8 cellular contexts compared by ENCODE assay signal in the genomic region with DNA sequence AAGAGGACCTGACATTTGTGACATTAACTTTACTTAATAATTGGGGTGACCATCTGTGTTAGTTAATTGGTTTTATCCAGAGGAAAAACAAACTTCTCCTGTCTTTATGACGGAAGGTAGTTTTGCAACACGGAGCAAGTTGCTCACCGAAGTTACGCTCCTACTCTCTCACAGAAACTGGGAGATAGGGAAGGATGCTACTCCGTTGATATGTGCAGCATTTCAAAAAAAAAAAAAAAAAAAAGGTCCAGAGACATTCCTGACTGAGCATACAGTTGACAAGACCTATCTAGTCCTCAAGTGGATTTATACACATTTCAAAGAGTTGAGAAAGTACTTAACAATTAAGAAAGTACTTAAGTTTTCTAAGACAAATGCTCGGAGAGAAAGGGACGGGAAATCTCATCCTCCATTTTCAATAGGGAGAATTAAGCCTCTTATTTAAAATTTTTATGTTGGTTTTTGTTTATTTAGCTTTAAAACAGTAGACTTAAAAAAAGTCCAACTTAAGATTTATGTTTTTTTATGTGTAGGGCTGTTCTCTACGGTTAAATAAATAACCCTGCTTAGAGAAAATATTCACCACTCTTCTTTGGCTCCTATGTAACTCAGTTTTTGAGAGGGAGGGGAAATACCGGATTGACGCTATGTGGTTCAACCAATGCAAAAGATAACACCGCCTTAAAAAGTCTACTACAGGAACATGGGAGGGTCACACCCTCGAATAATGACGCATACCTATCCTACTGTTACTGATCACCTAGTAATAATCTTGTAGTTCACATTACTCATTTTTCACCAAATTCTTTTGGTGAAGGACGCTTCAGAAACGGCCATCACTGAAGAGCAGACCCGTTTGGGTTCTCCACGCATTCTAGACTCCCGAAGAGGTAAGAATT. TPM values are rescaled to one million over a fixed set of nuclear protein-coding genes. Genes with fewer than 3 reads are reported as not detected.
DNase-seq lines count a peak whose midpoint lies in the region; ATAC-seq and TF ChIP-seq lines count a peak whose summit lies in the region.

TSS of gene FER (plus strand) at position 787 of the 899 bp plus-strand sequence. CDS start 50,286 bp downstream, outside the sequence.

- no peaks in the 10 kb centered on the region for H3K9me3 ChIP-seq in endocrine pancreas (ENCODE audit: control insufficient read depth, low read length)

- H3K27me3 ChIP-seq in endocrine pancreas (ENCODE audit: control insufficient read depth, insufficient read depth, low read length), result no peaks in the 10 kb centered on the region

- H3K27ac Mint-ChIP-seq in activated CD4-positive, alpha-beta T cell treated with anti-CD3 and anti-CD28 coated beads, Interleukin-2, amount 10 ng/mL, durations not matched to agents 7 days and 5 days, result peak within 1 kb of the TSS; percentile 84
- H3K27ac Mint-ChIP-seq in mesothelial cell of epicardium, result peak within 1 kb of the TSS; percentile 95

- in situ Hi-C loops in KBM-7 (cut with MboI; ENCODE audit: low pct_unique_long_range_greater_than_20kb, low sequenced_read_pairs), result no loop called here

- H3K27me3 Mint-ChIP-seq in activated CD4-positive, alpha-beta T cell treated with anti-CD3 and anti-CD28 coated beads, Interleukin-2, amount 10 ng/mL, durations not matched to agents 7 days and 5 days, result peaks cover 13% of the 10 kb centered on the region
- H3K27me3 Mint-ChIP-seq in mesothelial cell of epicardium (ENCODE audit: low read depth), result no peaks in the 10 kb centered on the region

- H3K4me3 Mint-ChIP-seq in activated CD4-positive, alpha-beta T cell treated with anti-CD3 and anti-CD28 coated beads, Interleukin-2, amount 10 ng/mL, durations not matched to agents 7 days and 5 days, result peak within 1 kb of the TSS; percentile 84
- peak within 1 kb of the TSS; percentile 86 for H3K4me3 Mint-ChIP-seq in mesothelial cell of epicardium

- H3K4me1 ChIP-seq in endocrine pancreas (ENCODE audit: control insufficient read depth, insufficient read depth, low read length), result peaks cover 6% of the 10 kb centered on the region

- peak within 1 kb of the TSS; percentile 99 for H3K9ac ChIP-seq in endocrine pancreas (ENCODE audit: control insufficient read depth, insufficient read depth, low read length)

- DNase-seq in EH (ENCODE audit: low read depth) (peak; percentile 69), KBM-7 (peak; percentile 49), mesothelial cell of epicardium (ENCODE audit: low spot score in 2 of 2, unreplicated experiment in 2 of 2) (no peak), stromal cell of bone marrow (ENCODE audit: low read depth) (peak; percentile 48), MV-4-11 (lab: John Stamatoyannopoulos, UW) (no peak)
- peak; percentile 45 for DNase-seq in activated CD4-positive, alpha-beta T cell treated with anti-CD3 and anti-CD28 coated beads, Interleukin-2, amount 10 ng/mL, durations not matched to agents 7 days and 5 days

- no peaks in the 10 kb centered on the region for H3K36me3 Mint-ChIP-seq in activated CD4-positive, alpha-beta T cell treated with anti-CD3 and anti-CD28 coated beads, Interleukin-2, amount 10 ng/mL, durations not matched to agents 7 days and 5 days (ENCODE audit: low read depth)
- H3K36me3 Mint-ChIP-seq in mesothelial cell of epicardium, result no peaks in the 10 kb centered on the region

- POLR2A ChIA-PET in activated CD4-positive, alpha-beta T cell treated with anti-CD3 and anti-CD28 coated beads, Interleukin-2, amount 10 ng/mL, durations not matched to agents 7 days and 5 days (lab: Charles Lee), result no interaction called here

- H3K4me3 ChIP-seq in endocrine pancreas (ENCODE audit: control insufficient read depth, insufficient read depth, low read length), result peak within 1 kb of the TSS; percentile 97

- peaks cover 7% of the 10 kb centered on the region for H3K4me1 Mint-ChIP-seq in activated CD4-positive, alpha-beta T cell treated with anti-CD3 and anti-CD28 coated beads, Interleukin-2, amount 10 ng/mL, durations not matched to agents 7 days and 5 days
- peaks cover 42% of the 10 kb centered on the region for H3K4me1 Mint-ChIP-seq in mesothelial cell of epicardium

- CTCF ChIA-PET in activated CD4-positive, alpha-beta T cell treated with anti-CD3 and anti-CD28 coated beads, Interleukin-2, amount 10 ng/mL, durations not matched to agents 7 days and 5 days (lab: Charles Lee), result interaction anchor here (0.6 kb wide), 2 partner anchors 1022 to 1352 kb away, joined by 3 to 8 read pairs; no protein-coding TSS in a partner anchor

- no peak for TF ChIP-seq CTCF in mesothelial cell of epicardium (IDR thresholded peaks at IDR 0.05; ENCODE audit: unreplicated experiment)

- no peaks in the 10 kb centered on the region for H3K9me3 Mint-ChIP-seq in activated CD4-positive, alpha-beta T cell treated with anti-CD3 and anti-CD28 coated beads, Interleukin-2, amount 10 ng/mL, durations not matched to agents 7 days and 5 days
- peaks cover 1% of the 10 kb centered on the region for H3K9me3 Mint-ChIP-seq in mesothelial cell of epicardium

- no peaks in the 10 kb centered on the region for H3K36me3 ChIP-seq in endocrine pancreas (ENCODE audit: control insufficient read depth, insufficient read depth, low read length)

- peak; percentile 34 for ATAC-seq in GM21723 (IDR thresholded peaks at IDR 0.05; ENCODE audit: unreplicated experiment)

RNA-seq across cellular contexts. Expression of gene FER, which starts in this region (rescaled TPM):
- total RNA-seq in activated CD4-positive, alpha-beta T cell treated with anti-CD3 and anti-CD28 coated beads, Interleukin-2, amount 10 ng/mL, durations not matched to agents 7 days and 5 days, result 1 to 10 TPM; 4.0 to 5.2 TPM
- total RNA-seq in mesothelial cell of epicardium, result 38.8 to 44.3 TPM (median 40.7 TPM) in 3 replicates

Comparison
In these comparisons a context has a peak if more than half of its experiments do, and no peak if none do; other contexts are left out.
1. DNase-seq: peak in EH (single experiment), KBM-7 (single experiment), activated CD4-positive, alpha-beta T cell treated with anti-CD3 and anti-CD28 coated beads, Interleukin-2, amount 10 ng/mL, durations not matched to agents 7 days and 5 days (single experiment) and stromal cell of bone marrow (single experiment); none in mesothelial cell of epicardium (0 of 2) and MV-4-11 (single experiment).